In the genomic region with DNA sequence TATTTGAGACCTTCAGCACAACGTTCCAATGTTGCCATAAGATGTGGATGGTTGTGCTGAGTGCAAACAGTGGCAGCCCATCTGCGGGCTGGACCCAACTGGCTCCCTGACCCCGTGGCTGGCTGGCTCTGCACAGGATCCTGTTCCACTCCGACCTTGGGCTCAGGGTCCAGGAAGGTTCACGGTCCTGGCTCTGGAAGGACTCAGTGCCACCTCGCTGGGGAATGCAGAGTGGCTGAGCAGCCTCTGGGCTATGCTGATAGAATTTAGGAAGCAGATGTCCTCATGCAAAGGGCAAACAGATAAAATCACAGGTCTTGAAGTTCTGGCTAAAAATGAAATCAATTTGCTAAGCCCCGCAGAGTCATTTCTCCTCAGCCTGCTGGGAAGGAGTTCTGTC, we compare ENCODE assay signal across 17 cellular contexts.
A peak's percentile ranks its signal among the peaks of the same experiment; 100 is the strongest.
DNase-seq lines count a peak whose midpoint lies in the region; ATAC-seq, FAIRE-seq and TF ChIP-seq lines count a peak whose summit lies in the region.
"Had no signal": no experiment of that assay in that cellular context is flagged by ENCODE, and none has a peak within 500 bp of the region (broad histone marks: within the 10 kb centered on the region; RNA-seq: fewer than 3 reads in every experiment).

No MANE protein-coding gene starts in this region.

- in situ Hi-C loops in K562 (cut with MboI): no loop called here

- peaks cover 4% of the 10 kb centered on the region; the same call in 1 of the 2 replicates for H4K20me1 ChIP-seq in K562 (replicated peaks; ENCODE audit: control insufficient read depth, insufficient read depth, low read length)

- no peak for TF ChIP-seq RAD21 in K562 (CRISPR knock-in tag; conservative IDR thresholded peaks at IDR 0.05 in 1 of 2, IDR thresholded peaks at IDR 0.05 in 1 of 2)

- peaks cover 26% of the 10 kb centered on the region for H3K4me1 Mint-ChIP-seq in CD8-positive, alpha-beta T cell (ENCODE audit: low read depth)
- peaks cover 16 to 23% (median 23%) of the 10 kb centered on the region in 3 donors for H3K4me1 Mint-ChIP-seq in CD8-positive, alpha-beta memory T cell

- no peak for ATAC-seq in CD8-positive, alpha-beta T cell
- ATAC-seq in K562 (no peak), left lobe of liver (peak; percentile 29)
- ATAC-seq: GM23338 had no signal

- no peaks in the 10 kb centered on the region for H3K9me1 ChIP-seq in K562 (ENCODE audit: control insufficient read depth, insufficient read depth, low read length)

- H3K27me3 Mint-ChIP-seq in CD8-positive, alpha-beta T cell (ENCODE audit: low read depth): no peaks in the 10 kb centered on the region
- peaks cover 0 to 4% of the 10 kb centered on the region in 2 donors for H3K27me3 Mint-ChIP-seq in CD8-positive, alpha-beta memory T cell
- H3K27me3 Mint-ChIP-seq: CD4-positive, alpha-beta memory T cell had no signal

- no peak for TF ChIP-seq EP300 in K562 (IDR thresholded peaks at IDR 0.05; ENCODE audit: low read length)

- no TSS peak for BruUV-seq in K562 (replicated peaks; lab: Mats Ljungman, UMichigan)

- H3K4me1 ChIP-seq in CD8-positive, alpha-beta T cell (ENCODE audit: insufficient read depth, low read length): peaks cover 15% of the 10 kb centered on the region
- peaks cover 10% of the 10 kb centered on the region for H3K4me1 ChIP-seq in CD8-positive, alpha-beta memory T cell (ENCODE audit: insufficient read depth, low read length)
- peaks cover 0 to 3% of the 10 kb centered on the region in 2 experiments; a peak in 1 of 5 replicates for H3K4me1 ChIP-seq in K562 (replicated peaks in 1 of 2; ENCODE audit: control insufficient read depth in 2 of 2, insufficient read depth in 2 of 2, low read length in 2 of 2)

- no peak for FAIRE-seq in K562 (lab: Jason Lieb, UNC)

- intact Hi-C loops in CD8-positive, alpha-beta T cell (cut with DNase I, micrococcal nuclease): no loop called here
- intact Hi-C loops in K562 (cut with micrococcal nuclease): no loop called here

- WGBS in K562 (ENCODE audit: insufficient coverage, low coverage, missing lambda C conversion rate): 77% methylated on average over 7 of the region's 7 CpGs

- no peaks in the 10 kb centered on the region for H3K9me3 ChIP-seq in CD8-positive, alpha-beta T cell (ENCODE audit: low read length)
- no peaks in the 10 kb centered on the region for H3K9me3 ChIP-seq in CD8-positive, alpha-beta memory T cell (ENCODE audit: low read length)
- H3K9me3 ChIP-seq in K562 (replicated peaks; ENCODE audit: control insufficient read depth, insufficient read depth, low read depth, low read length): no peaks in the 10 kb centered on the region
- H3K9me3 ChIP-seq: BE2C had no signal

- DNase-seq in CD8-positive, alpha-beta T cell: no peak
- no peak for DNase-seq in CD8-positive, alpha-beta memory T cell
- no peak for DNase-seq in K562 (ENCODE audit: extremely low read depth in 1 of 4, low spot score in 3 of 4)
- no peak for DNase-seq in left lobe of liver (ENCODE audit: low spot score)
- no peak for DNase-seq in substantia nigra (lab: John Stamatoyannopoulos, UW)
- DNase-seq in NK-92 treated with Interleukin-12 subunit alpha and Interleukin-12 subunit beta, amount 100 ng/mL, for 24 hours (lab: John Stamatoyannopoulos, UW): no peak
- no peak for DNase-seq in activated CD8-positive, alpha-beta memory T cell treated with anti-CD3 and anti-CD28 coated beads, Interleukin-2, amount 50 U/mL, for 48 hours
- DNase-seq: BE2C; CD4-positive, alpha-beta memory T cell; DND-41; GF-D8; NCI-H1048; NCI-H2107; NCI-H226; NCI-H526 had no signal

- H3K4me3 Mint-ChIP-seq in CD8-positive, alpha-beta T cell: no peak overlapping the region
- H3K4me3 Mint-ChIP-seq in CD8-positive, alpha-beta memory T cell: no peak overlapping the region
- H3K4me3 Mint-ChIP-seq: CD4-positive, alpha-beta memory T cell; GM23338 had no signal

- H3K27ac ChIP-seq in CD8-positive, alpha-beta T cell (ENCODE audit: low read depth, low read length): no peak overlapping the region
- H3K27ac ChIP-seq in CD8-positive, alpha-beta memory T cell (ENCODE audit: low read depth, low read length): no peak overlapping the region
- H3K27ac ChIP-seq in K562 (ENCODE audit: extremely low read depth, low read depth, low read length) (no peak overlapping the region), substantia nigra (ENCODE audit: low read depth, low read length, poor library complexity, severe bottlenecking) (no peak overlapping the region)
- H3K27ac ChIP-seq: RWPE1 had no signal

- peaks cover 66% of the 10 kb centered on the region for H3K36me3 ChIP-seq in CD8-positive, alpha-beta T cell (ENCODE audit: insufficient read depth, low read length)
- peaks cover 82% of the 10 kb centered on the region for H3K36me3 ChIP-seq in CD8-positive, alpha-beta memory T cell (ENCODE audit: insufficient read depth, low read length)
- H3K36me3 ChIP-seq in K562 (ENCODE audit: control insufficient read depth, insufficient read depth, low read length): peaks cover 95% of the 10 kb centered on the region; the same call in 2 of the 3 replicates

- no peak overlapping the region for H3K4me3 ChIP-seq in CD8-positive, alpha-beta T cell (ENCODE audit: low read depth, low read length)
- H3K4me3 ChIP-seq in CD8-positive, alpha-beta memory T cell (ENCODE audit: low read length): no peak overlapping the region
- H3K4me3 ChIP-seq in K562: no peak overlapping the region
- H3K4me3 ChIP-seq: GM23338 had no signal

- H3K27ac Mint-ChIP-seq in CD8-positive, alpha-beta T cell: peak overlapping the region; percentile 69
- H3K27ac Mint-ChIP-seq in CD8-positive, alpha-beta memory T cell: peak overlapping the region in 5 of 8 donors; percentile 35 to 96 (median 58)

- H3K9ac ChIP-seq in K562 (ENCODE audit: insufficient read depth in 1 of 2, low read depth in 2 of 2, low read length in 2 of 2): no peak overlapping the region; a peak in 1 of 4 replicates

- no peak for TF ChIP-seq POLR2A in K562 (conservative IDR thresholded peaks at IDR 0.05)

- H3K79me2 ChIP-seq in K562 (ENCODE audit: control insufficient read depth, insufficient read depth, low read length): no peaks in the 10 kb centered on the region

- POLR2A ChIA-PET in CD8-positive, alpha-beta T cell (lab: Charles Lee): no interaction called here
- POLR2A ChIA-PET in CD8-positive, alpha-beta memory T cell (lab: Charles Lee): no interaction called here
- POLR2A ChIA-PET in K562 (lab: Yijun Ruan, JAX): interaction anchor here (0.6 kb wide), 1 partner anchor 178 kb away, joined by 4 read pairs; no protein-coding TSS in a partner anchor

- no peak for TF ChIP-seq CTCF in CD8-positive, alpha-beta T cell (IDR thresholded peaks at IDR 0.05)
- TF ChIP-seq CTCF in K562 (IDR thresholded peaks at IDR 0.05 in 2 of 3, conservative IDR thresholded peaks at IDR 0.05 in 1 of 3; ENCODE audit: insufficient read depth in 2 of 3, low read depth in 1 of 3, low read length in 3 of 3): no peak

- no peaks in the 10 kb centered on the region for H3K27me3 ChIP-seq in CD8-positive, alpha-beta T cell (ENCODE audit: insufficient read depth, low read length)
- H3K27me3 ChIP-seq in CD8-positive, alpha-beta memory T cell (ENCODE audit: insufficient read depth, low read length, poor library complexity, severe bottlenecking): no peaks in the 10 kb centered on the region
- H3K27me3 ChIP-seq in K562 (ENCODE audit: control insufficient read depth in 2 of 2, insufficient read depth in 2 of 2, low read length in 2 of 2): no peaks in the 10 kb centered on the region
- H3K27me3 ChIP-seq: BE2C had no signal

- no peak overlapping the region for H3K4me2 ChIP-seq in K562 (ENCODE audit: insufficient read depth, low read length)
- H3K4me2 ChIP-seq: GM23338 had no signal

- H2AFZ ChIP-seq in K562 (ENCODE audit: low read depth, low read length): no peak overlapping the region
- H2AFZ ChIP-seq: GM23338 had no signal

- CTCF ChIA-PET in CD8-positive, alpha-beta T cell (lab: Charles Lee): interaction anchor here (1.6 kb wide), 1 partner anchor 446 kb away, joined by 7 read pairs; no protein-coding TSS in a partner anchor
- CTCF ChIA-PET in CD8-positive, alpha-beta memory T cell (lab: Charles Lee): interaction anchor here (1.3 kb wide), 1 partner anchor 446 kb away, joined by 3 read pairs; no protein-coding TSS in a partner anchor
- CTCF ChIA-PET in K562 (lab: Yijun Ruan, JAX; ENCODE audit: low intra/inter-chr PET ratio): no interaction called here

- H3K36me3 Mint-ChIP-seq in CD8-positive, alpha-beta T cell: peaks cover 95% of the 10 kb centered on the region
- peaks cover 18 to 97% (median 37%) of the 10 kb centered on the region in 3 donors for H3K36me3 Mint-ChIP-seq in CD8-positive, alpha-beta memory T cell

- no peaks in the 10 kb centered on the region for H3K9me3 Mint-ChIP-seq in CD8-positive, alpha-beta T cell
- no peaks in the 10 kb centered on the region for H3K9me3 Mint-ChIP-seq in CD8-positive, alpha-beta memory T cell
- H3K9me3 Mint-ChIP-seq: GM23338 had no signal

TF ChIP-seq in K562, 482 proteins besides CTCF, POLR2A, EP300 and RAD21:
- TF ChIP-seq, protein P1, sequence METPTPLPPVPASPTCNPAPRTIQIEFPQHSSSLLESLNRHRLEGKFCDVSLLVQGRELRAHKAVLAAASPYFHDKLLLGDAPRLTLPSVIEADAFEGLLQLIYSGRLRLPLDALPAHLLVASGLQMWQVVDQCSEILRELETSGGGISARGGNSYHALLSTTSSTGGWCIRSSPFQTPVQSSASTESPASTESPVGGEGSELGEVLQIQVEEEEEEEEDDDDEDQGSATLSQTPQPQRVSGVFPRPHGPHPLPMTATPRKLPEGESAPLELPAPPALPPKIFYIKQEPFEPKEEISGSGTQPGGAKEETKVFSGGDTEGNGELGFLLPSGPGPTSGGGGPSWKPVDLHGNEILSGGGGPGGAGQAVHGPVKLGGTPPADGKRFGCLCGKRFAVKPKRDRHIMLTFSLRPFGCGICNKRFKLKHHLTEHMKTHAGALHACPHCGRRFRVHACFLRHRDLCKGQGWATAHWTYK (CRISPR knock-in tag; IDR thresholded peaks at IDR 0.05): no peak
- 0 out of 2 replicates have a peak, but pooled peaks have one; percentile 17 for TF ChIP-seq POLR2G (IDR thresholded peaks at IDR 0.05; ENCODE audit: low read depth, low read length)
